ENCODE assay signal across 8 cellular contexts in genomic region chr9:69671291-69671903, GRCh38. TPM values are rescaled to one million over a fixed set of nuclear protein-coding genes. Genes with fewer than 3 reads are reported as not detected.
DNase-seq lines count a peak whose midpoint lies in the region; ATAC-seq and TF ChIP-seq lines count a peak whose summit lies in the region.

No MANE protein-coding gene starts in this region.

- no peak for ATAC-seq in CD4-positive, CD25-positive, alpha-beta regulatory T cell (ENCODE audit: low read depth in 2 of 2)
- ATAC-seq in PC-3 (no peak), HG02885 (IDR thresholded peaks at IDR 0.05; ENCODE audit: poor library complexity, unreplicated experiment) (no peak), GM18867 (IDR thresholded peaks at IDR 0.05; ENCODE audit: unreplicated experiment) (no peak)
- peak in 1 of 2 donors; percentile 3 for ATAC-seq in natural killer cell treated with Interleukin-12 subunit alpha and Interleukin-12 subunit beta and Interleukin-15 and Interleukin-18, amount 100 ng/mL, for 72 hours

- intact Hi-C loops in PC-3 (cut with micrococcal nuclease), result loop anchor here (10.0 kb wide), 3 partner anchors 83 to 263 kb away; no protein-coding TSS in a partner anchor

- H3K9me2 ChIP-seq in PC-3 (replicated peaks; ENCODE audit: low read length), result no peaks in the 10 kb centered on the region

- H3K27ac ChIP-seq in CD4-positive, CD25-positive, alpha-beta regulatory T cell (ENCODE audit: insufficient read depth, low read length, poor library complexity, severe bottlenecking), result no peak overlapping the region
- H3K27ac ChIP-seq in PC-3 (ENCODE audit: low read length), result no peak overlapping the region

- no peaks in the 10 kb centered on the region for H4K20me1 ChIP-seq in PC-3 (ENCODE audit: low read length)

- H3K4me2 ChIP-seq in PC-3 (ENCODE audit: low read length), result peak overlapping the region; percentile 76; the same call in 1 of the 2 replicates

- H3K4me1 ChIP-seq in CD4-positive, CD25-positive, alpha-beta regulatory T cell (ENCODE audit: control insufficient read depth, insufficient read depth, low read length, poor library complexity, severe bottlenecking), result peaks cover 11% of the 10 kb centered on the region
- peaks cover 20% of the 10 kb centered on the region for H3K4me1 ChIP-seq in PC-3 (ENCODE audit: insufficient read depth, low read length)

- peaks cover 0 to 27% (median 6%) of the 10 kb centered on the region in 4 donors for H3K4me1 Mint-ChIP-seq in CD4-positive, CD25-positive, alpha-beta regulatory T cell
- peaks cover 0 to 14% of the 10 kb centered on the region in 2 donors for H3K4me1 Mint-ChIP-seq in natural killer cell treated with Interleukin-12 subunit alpha and Interleukin-12 subunit beta and Interleukin-15 and Interleukin-18, amount 100 ng/mL, for 72 hours (ENCODE audit: low read depth in 2 of 2)

- CTCF ChIA-PET in PC-3 (lab: Charles Lee), result interaction anchor here (0.6 kb wide), 1 partner anchor 260 kb away, joined by 3 read pairs; no protein-coding TSS in a partner anchor

- no peak overlapping the region for H3K27ac Mint-ChIP-seq in CD4-positive, CD25-positive, alpha-beta regulatory T cell
- no peak overlapping the region for H3K27ac Mint-ChIP-seq in natural killer cell treated with Interleukin-12 subunit alpha and Interleukin-12 subunit beta and Interleukin-15 and Interleukin-18, amount 100 ng/mL, for 72 hours

- peak overlapping the region; percentile 70 to 81 (median 77) for H3K4me3 Mint-ChIP-seq in CD4-positive, CD25-positive, alpha-beta regulatory T cell
- peak overlapping the region; percentile 57 for H3K4me3 Mint-ChIP-seq in natural killer cell treated with Interleukin-12 subunit alpha and Interleukin-12 subunit beta and Interleukin-15 and Interleukin-18, amount 100 ng/mL, for 72 hours

- peaks cover 42% of the 10 kb centered on the region for H3K27me3 Mint-ChIP-seq in CD4-positive, CD25-positive, alpha-beta regulatory T cell
- H3K27me3 Mint-ChIP-seq in natural killer cell treated with Interleukin-12 subunit alpha and Interleukin-12 subunit beta and Interleukin-15 and Interleukin-18, amount 100 ng/mL, for 72 hours, result peaks cover 14 to 28% of the 10 kb centered on the region in 2 donors

- POLR2A ChIA-PET in PC-3 (lab: Charles Lee; ENCODE audit: unreplicated experiment), result no interaction called here

- no peak for TF ChIP-seq CTCF in PC-3 (conservative IDR thresholded peaks at IDR 0.05; ENCODE audit: low read depth, low read length)
- TF ChIP-seq CTCF in epithelial cell of proximal tubule (conservative IDR thresholded peaks at IDR 0.05; ENCODE audit: low read depth, low read length), result no peak

- BruUV-seq in PC-3 (replicated peaks; lab: Mats Ljungman, UMichigan), result no TSS peak

- H2AFZ ChIP-seq in PC-3 (ENCODE audit: low read length), result peak overlapping the region; percentile 69; the same call in 1 of the 2 replicates

- H3K9me3 ChIP-seq in CD4-positive, CD25-positive, alpha-beta regulatory T cell (ENCODE audit: control insufficient read depth in 2 of 2, low read length in 2 of 2), result no peaks in the 10 kb centered on the region
- no peaks in the 10 kb centered on the region for H3K9me3 ChIP-seq in PC-3 (ENCODE audit: low read length)

- H3K36me3 ChIP-seq in CD4-positive, CD25-positive, alpha-beta regulatory T cell (ENCODE audit: control insufficient read depth, insufficient read depth, low read length), result no peaks in the 10 kb centered on the region
- no peaks in the 10 kb centered on the region for H3K36me3 ChIP-seq in PC-3 (ENCODE audit: low read depth, low read length)

- H3K4me3 ChIP-seq in CD4-positive, CD25-positive, alpha-beta regulatory T cell (ENCODE audit: low read depth, low read length), result no peak overlapping the region
- H3K4me3 ChIP-seq in PC-3 (ENCODE audit: low read length) (peak overlapping the region; percentile 63), epithelial cell of proximal tubule (ENCODE audit: low read depth, low read length) (peak overlapping the region; percentile 67)

- no peaks in the 10 kb centered on the region for H3K36me3 Mint-ChIP-seq in CD4-positive, CD25-positive, alpha-beta regulatory T cell
- H3K36me3 Mint-ChIP-seq in natural killer cell treated with Interleukin-12 subunit alpha and Interleukin-12 subunit beta and Interleukin-15 and Interleukin-18, amount 100 ng/mL, for 72 hours, result no peaks in the 10 kb centered on the region

- H3K9me3 Mint-ChIP-seq in CD4-positive, CD25-positive, alpha-beta regulatory T cell, result no peaks in the 10 kb centered on the region
- H3K9me3 Mint-ChIP-seq in natural killer cell treated with Interleukin-12 subunit alpha and Interleukin-12 subunit beta and Interleukin-15 and Interleukin-18, amount 100 ng/mL, for 72 hours, result no peaks in the 10 kb centered on the region

- no peaks in the 10 kb centered on the region for H3F3A ChIP-seq in PC-3 (ENCODE audit: low read length, unreplicated experiment)

- H3K9ac ChIP-seq in PC-3 (ENCODE audit: low read length), result no peak overlapping the region

- no peak for DNase-seq in CD4-positive, CD25-positive, alpha-beta regulatory T cell
- DNase-seq in PC-3 (no peak), epithelial cell of proximal tubule (ENCODE audit: low read depth) (no peak), kidney tubule cell (ENCODE audit: low spot score) (no peak)
- no peak for DNase-seq in natural killer cell treated with Interleukin-12 subunit alpha and Interleukin-12 subunit beta and Interleukin-15 and Interleukin-18, amount 100 ng/mL, for 72 hours (ENCODE audit: low spot score)
- no peak for DNase-seq in stimulated activated CD4-positive, alpha-beta T cell treated with anti-CD3 and anti-CD28 coated beads, Interleukin-2, amount 100 ng/mL, for 48 hours

- no peaks in the 10 kb centered on the region for H3K79me2 ChIP-seq in PC-3 (ENCODE audit: low read length)

- peaks cover 34% of the 10 kb centered on the region for H3K27me3 ChIP-seq in CD4-positive, CD25-positive, alpha-beta regulatory T cell (ENCODE audit: control insufficient read depth, insufficient read depth, low read length)
- peaks cover 13% of the 10 kb centered on the region; the same call in 1 of the 2 replicates for H3K27me3 ChIP-seq in PC-3 (ENCODE audit: low read length)

RNA-seq across cellular contexts. Expression of gene APBA1, which starts 0.8 kb away (rescaled TPM):
- 0.20 TPM for total RNA-seq in CD4-positive, CD25-positive, alpha-beta regulatory T cell
- polyA plus RNA-seq in CD4-positive, CD25-positive, alpha-beta regulatory T cell, result not detected
- total RNA-seq in PC-3 (2014; rRNA removed), result 0.06 and 0.07 TPM in 2 replicates
- total RNA-seq in epithelial cell of proximal tubule, result 0.29 and 0.36 TPM in 2 replicates
- total RNA-seq in natural killer cell treated with Interleukin-12 subunit alpha and Interleukin-12 subunit beta and Interleukin-15 and Interleukin-18, amount 100 ng/mL, for 72 hours, result 1 to 10 TPM in 1 of 2 donors, under 1 TPM in 1; 0.57 to 1.3 TPM
